8 cellular contexts compared by ENCODE assay signal in the genomic region with DNA sequence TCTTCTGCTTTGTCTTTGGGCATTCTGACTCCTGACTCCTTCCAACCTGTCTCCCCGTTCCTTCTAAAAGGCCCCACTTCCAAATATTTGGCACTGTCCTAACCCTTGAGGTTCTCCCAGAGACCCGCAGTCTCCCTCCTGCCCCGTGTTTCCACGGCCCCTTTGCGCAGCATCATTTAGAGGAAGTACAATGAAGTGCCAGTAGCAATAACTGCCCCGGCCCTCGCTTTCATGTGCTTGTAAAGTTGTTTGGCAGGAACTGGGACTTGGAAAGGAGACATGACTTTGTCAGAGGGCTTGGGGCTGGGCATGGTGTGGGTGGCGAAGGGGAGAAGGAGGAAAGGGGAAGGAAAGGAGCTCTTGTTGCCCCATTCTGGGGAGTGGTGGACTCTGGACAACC. TPM values are rescaled to one million over a fixed set of nuclear protein-coding genes. Genes with fewer than 3 reads are reported as not detected.
DNase-seq lines count a peak whose midpoint lies in the region; ATAC-seq and TF ChIP-seq lines count a peak whose summit lies in the region.

No MANE protein-coding gene starts in this region.

- H3K4me3 ChIP-seq in adrenal gland (peak overlapping the region in 1 of 4 donors; percentile 27), aorta (ENCODE audit: low read length in 2 of 2) (peak overlapping the region; percentile 46 to 74)

- no peak for TF ChIP-seq CTCF in adrenal gland (IDR thresholded peaks at IDR 0.05)

- DNase-seq in stimulated activated CD4-positive, alpha-beta T cell treated with anti-CD3 and anti-CD28 coated beads, Interleukin-15, amount 100 ng/mL, for 24 hours = peak; percentile 49
- DNase-seq in stimulated activated CD4-positive, alpha-beta T cell treated with anti-CD3 and anti-CD28 coated beads, Interleukin-1b, Interleukin-23, amount 100 ng/mL, for 48 hours = no peak
- DNase-seq in adrenal gland (peak; percentile 26 to 69 (median 41)), medulla oblongata (ENCODE audit: extremely low spot score) (peak; percentile 76), aorta (peak; percentile 79 to 85), superior temporal gyrus (ENCODE audit: extremely low spot score) (no peak), NCI-H446 treated with DMSO at 0.1 percent for 48 hours (lab: John Stamatoyannopoulos, UW) (no peak)

- H3K27me3 ChIP-seq in adrenal gland (no peaks in the 10 kb centered on the region), aorta (ENCODE audit: control insufficient read depth in 1 of 2, insufficient read depth in 2 of 2, low read length in 1 of 2) (no peaks in the 10 kb centered on the region)

- H3K36me3 ChIP-seq in adrenal gland (replicated peaks in 1 of 2) (no peaks in the 10 kb centered on the region), aorta (ENCODE audit: control insufficient read depth in 1 of 2, insufficient read depth in 2 of 2, low read length in 1 of 2) (no peaks in the 10 kb centered on the region)

- H3K9me3 ChIP-seq in adrenal gland (replicated peaks in 1 of 3) = no peaks in the 10 kb centered on the region
- H3K9me3 ChIP-seq in aorta (ENCODE audit: control insufficient read depth, low read length) = no peaks in the 10 kb centered on the region

- intact Hi-C loops in adrenal gland (cut with DNase I) = no loop called here
- intact Hi-C loops in aorta (cut with DNase I) = loop anchor here (5.0 kb wide), 3 partner anchors 36 to 41 kb away; no protein-coding TSS in a partner anchor

- no peak for TF ChIP-seq POLR2A in adrenal gland (IDR thresholded peaks at IDR 0.05)

- H3K27ac ChIP-seq in adrenal gland (peak overlapping the region in 2 of 5 donors; percentile 41 to 50), aorta (ENCODE audit: low read depth in 1 of 2, low read length in 2 of 2) (peak overlapping the region in 1 of 2 donors; percentile 72)

- H3K4me1 ChIP-seq in adrenal gland (replicated peaks in 1 of 2) (peaks cover 0 to 20% of the 10 kb centered on the region in 2 donors), aorta (ENCODE audit: control insufficient read depth in 1 of 2, insufficient read depth in 2 of 2, low read length in 2 of 2) (peaks cover 0 to 7% of the 10 kb centered on the region in 2 donors)

- ATAC-seq in aorta (ENCODE audit: low FRiP score) (no peak), GM18858 (IDR thresholded peaks at IDR 0.05; ENCODE audit: unreplicated experiment) (no peak)

- 71 to 85% (median 79%) methylated on average over 8 of the region's 8 CpGs for WGBS in adrenal gland, 4 donors
- WGBS in aorta, 2 donors = 2 to 10% methylated on average over 8 of the region's 8 CpGs

RNA-seq across cellular contexts. Expression of a gene that starts 2.6 kb away (rescaled TPM):
- total RNA-seq in adrenal gland (100 to 1,000 TPM in 2 of 8 donors, 10 to 100 TPM in 6; 65.3 to 110 (median 83.2) TPM), aorta (100 to 1,000 TPM; 321 to 462 TPM)
- polyA plus RNA-seq in adrenal gland (10 to 100 TPM; 20.2 to 81.2 (median 32.5) TPM), aorta (100 to 1,000 TPM in 1 of 2 donors, 10 to 100 TPM in 1; 70.0 to 113 TPM)

Comparison
In these comparisons a context has a peak if more than half of its experiments do, and no peak if none do; other contexts are left out.
1. DNase-seq: peak in stimulated activated CD4-positive, alpha-beta T cell treated with anti-CD3 and anti-CD28 coated beads, Interleukin-15, amount 100 ng/mL, for 24 hours (single experiment), adrenal gland (7 of 7), medulla oblongata (single experiment) and aorta (2 of 2); none in stimulated activated CD4-positive, alpha-beta T cell treated with anti-CD3 and anti-CD28 coated beads, Interleukin-1b, Interleukin-23, amount 100 ng/mL, for 48 hours (single experiment), superior temporal gyrus (single experiment) and NCI-H446 treated with DMSO at 0.1 percent for 48 hours (single experiment).
2. intact Hi-C loops: an anchor here in aorta (5.0 kb wide); none called in adrenal gland.